15 cellular contexts compared by ENCODE assay signal in the genomic region with DNA sequence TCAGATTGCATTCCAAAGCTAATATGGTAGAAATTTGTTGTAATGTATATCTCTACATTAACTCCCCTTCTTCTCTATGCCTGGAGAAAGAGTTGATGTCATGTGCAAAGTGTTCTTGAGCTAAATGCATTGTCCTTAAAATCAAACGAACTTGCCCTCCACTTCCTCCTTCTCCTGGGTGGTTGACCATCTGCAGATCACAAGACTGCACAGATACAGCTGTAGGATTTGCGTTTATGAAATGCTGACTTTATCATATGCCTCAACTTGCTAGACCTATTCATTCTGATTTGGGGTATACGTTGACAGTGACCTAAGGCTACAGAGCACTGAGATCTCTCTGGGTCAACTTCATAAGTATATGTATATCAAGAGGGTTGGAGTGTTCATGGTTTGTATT.
"Had no signal": no experiment of that assay in that cellular context is flagged by ENCODE, and none has a peak within 500 bp of the region (broad histone marks: within the 10 kb centered on the region; RNA-seq: fewer than 3 reads in every experiment).

No MANE protein-coding gene starts in this region.

- H3K9me3 Mint-ChIP-seq: activated CD4-positive, alpha-beta memory T cell treated with anti-CD3 and anti-CD28 coated beads for 36 hours; activated naive CD4-positive, alpha-beta T cell treated with anti-CD3 and anti-CD28 coated beads, Interleukin-2, amount 10 ng/mL, durations not matched to agents 7 days and 5 days; T-helper 2 cell treated with Interferon-gamma antibody and Interleukin-4, amounts not matched to agents 5 μg/mL and 100 μg/mL, for 36 hours had no signal

- DNase-seq: activated CD4-positive, alpha-beta memory T cell treated with anti-CD3 and anti-CD28 coated beads for 36 hours; activated CD4-positive, alpha-beta T cell treated with anti-CD3 and anti-CD28 coated beads for 1 hour; activated CD8-positive, alpha-beta memory T cell treated with anti-CD3 and anti-CD28 coated beads, Interleukin-2, amount 10 ng/mL, durations not matched to agents 7 days and 5 days; activated naive CD4-positive, alpha-beta T cell treated with anti-CD3 and anti-CD28 coated beads, Interleukin-2, amount 10 ng/mL, durations not matched to agents 7 days and 5 days; activated T-cell treated with anti-CD3 and anti-CD28 coated beads, Interleukin-2, amount 50 U/mL, for 24 hours; adrenal gland; hippocampal formation; psoas muscle; sigmoid colon; stimulated activated CD4-positive, alpha-beta T cell treated with anti-CD3 and anti-CD28 coated beads, Interleukin-12 subunit alpha, Interleukin-12 subunit beta, amount 100 ng/mL, for 4 hours; stimulated activated CD4-positive, alpha-beta T cell treated with anti-CD3 and anti-CD28 coated beads, Interleukin-2, amount 100 ng/mL, for 24 hours; SW 1271 had no signal

- H3K27ac Mint-ChIP-seq: activated CD4-positive, alpha-beta memory T cell treated with anti-CD3 and anti-CD28 coated beads for 36 hours; activated CD8-positive, alpha-beta memory T cell treated with anti-CD3 and anti-CD28 coated beads, Interleukin-2, amount 10 ng/mL, durations not matched to agents 7 days and 5 days; activated naive CD4-positive, alpha-beta T cell treated with anti-CD3 and anti-CD28 coated beads, Interleukin-2, amount 10 ng/mL, durations not matched to agents 7 days and 5 days; activated T-cell treated with anti-CD3 and anti-CD28 coated beads, Interleukin-2, amount 50 U/mL, for 24 hours; T-helper 2 cell treated with Interferon-gamma antibody and Interleukin-4, amounts not matched to agents 5 μg/mL and 100 μg/mL, for 36 hours had no signal

- H3K4me3 ChIP-seq: adrenal gland, psoas muscle, sigmoid colon, thoracic aorta had no signal

- ATAC-seq: activated CD8-positive, alpha-beta memory T cell treated with anti-CD3 and anti-CD28 coated beads, Interleukin-2, amount 10 ng/mL, durations not matched to agents 7 days and 5 days; psoas muscle had no signal

- H3K4me3 Mint-ChIP-seq: activated CD4-positive, alpha-beta memory T cell treated with anti-CD3 and anti-CD28 coated beads for 36 hours; activated CD8-positive, alpha-beta memory T cell treated with anti-CD3 and anti-CD28 coated beads, Interleukin-2, amount 10 ng/mL, durations not matched to agents 7 days and 5 days; activated naive CD4-positive, alpha-beta T cell treated with anti-CD3 and anti-CD28 coated beads, Interleukin-2, amount 10 ng/mL, durations not matched to agents 7 days and 5 days; activated T-cell treated with anti-CD3 and anti-CD28 coated beads, Interleukin-2, amount 50 U/mL, for 24 hours; T-helper 2 cell treated with Interferon-gamma antibody and Interleukin-4, amounts not matched to agents 5 μg/mL and 100 μg/mL, for 36 hours had no signal

- H3K27me3 ChIP-seq: adrenal gland, sigmoid colon had no signal

- H3K27me3 Mint-ChIP-seq: activated CD4-positive, alpha-beta memory T cell treated with anti-CD3 and anti-CD28 coated beads for 36 hours; activated CD8-positive, alpha-beta memory T cell treated with anti-CD3 and anti-CD28 coated beads, Interleukin-2, amount 10 ng/mL, durations not matched to agents 7 days and 5 days; activated naive CD4-positive, alpha-beta T cell treated with anti-CD3 and anti-CD28 coated beads, Interleukin-2, amount 10 ng/mL, durations not matched to agents 7 days and 5 days; activated T-cell treated with anti-CD3 and anti-CD28 coated beads, Interleukin-2, amount 50 U/mL, for 24 hours had no signal

- H3K27ac ChIP-seq: adrenal gland, psoas muscle, sigmoid colon, thoracic aorta, VCaP had no signal

- H3K9me3 ChIP-seq: adrenal gland, psoas muscle, sigmoid colon, thoracic aorta had no signal
